11 cellular contexts compared by ENCODE assay signal in genomic region chr5:10594591-10595210, GRCh38. TPM values are rescaled to one million over a fixed set of nuclear protein-coding genes. Genes with fewer than 3 reads are reported as not detected.
DNase-seq lines count a peak whose midpoint lies in the region; ATAC-seq and TF ChIP-seq lines count a peak whose summit lies in the region.
"Had no signal": no experiment of that assay in that cellular context is flagged by ENCODE, and none has a peak within 500 bp of the region (broad histone marks: within the 10 kb centered on the region; RNA-seq: fewer than 3 reads in every experiment).

No MANE protein-coding gene starts in this region.

- H3K27ac ChIP-seq in foreskin keratinocyte, result peak overlapping the region; percentile 82
- H3K27ac ChIP-seq: VCaP had no signal

- no peaks in the 10 kb centered on the region for H3K27me3 Mint-ChIP-seq in T-helper 17 cell
- H3K27me3 Mint-ChIP-seq in stimulated activated naive B cell treated with anti-CD40 and anti-IgM and Interleukin-4, amounts not matched to agents 10 μg/mL and 1 μg/mL and 100 μg/mL, for 72 hours, result no peaks in the 10 kb centered on the region

- peak overlapping the region; percentile 72 for H3K27ac Mint-ChIP-seq in T-helper 17 cell
- H3K27ac Mint-ChIP-seq in stimulated activated naive B cell treated with anti-CD40 and anti-IgM and Interleukin-4, amounts not matched to agents 10 μg/mL and 1 μg/mL and 100 μg/mL, for 72 hours, result peak overlapping the region; percentile 81

- peaks cover 2% of the 10 kb centered on the region for H3K36me3 Mint-ChIP-seq in T-helper 17 cell (ENCODE audit: low read depth)
- peaks cover 61 to 73% of the 10 kb centered on the region in 2 donors for H3K36me3 Mint-ChIP-seq in stimulated activated naive B cell treated with anti-CD40 and anti-IgM and Interleukin-4, amounts not matched to agents 10 μg/mL and 1 μg/mL and 100 μg/mL, for 72 hours

- no peaks in the 10 kb centered on the region for H3K9me3 ChIP-seq in T-helper 17 cell (ENCODE audit: control insufficient read depth, low read length, poor library complexity, severe bottlenecking)
- H3K9me3 ChIP-seq: adrenal gland had no signal

- peaks cover 30% of the 10 kb centered on the region for H3K4me1 Mint-ChIP-seq in T-helper 17 cell
- H3K4me1 Mint-ChIP-seq in stimulated activated naive B cell treated with anti-CD40 and anti-IgM and Interleukin-4, amounts not matched to agents 10 μg/mL and 1 μg/mL and 100 μg/mL, for 72 hours, result peaks cover 68 to 88% of the 10 kb centered on the region in 2 donors

- DNase-seq in NCI-H82 (lab: John Stamatoyannopoulos, UW), result peak; percentile 30
- DNase-seq in NCI-H82 treated with DMSO at 0.1 percent for 48 hours (lab: John Stamatoyannopoulos, UW; ENCODE audit: unreplicated experiment), result no peak
- DNase-seq in T-helper 17 cell, result no peak
- DNase-seq in foreskin keratinocyte, result peak in 1 of 2 donors; percentile 41
- no peak for DNase-seq in stimulated activated naive B cell treated with anti-CD40 and anti-IgM and Interleukin-4, amounts not matched to agents 10 μg/mL and 1 μg/mL and 100 μg/mL, for 72 hours
- DNase-seq in occipital lobe (lab: John Stamatoyannopoulos, UW), result no peak
- no peak for DNase-seq in NCI-H187 (lab: John Stamatoyannopoulos, UW)
- no peak for DNase-seq in activated T-cell treated with anti-CD3 and anti-CD28 coated beads, Interleukin-2, amount 50 U/mL, for 48 hours

- no peak for TF ChIP-seq CTCF in foreskin keratinocyte (conservative IDR thresholded peaks at IDR 0.05)

- H3K4me3 Mint-ChIP-seq in T-helper 17 cell, result peak overlapping the region; percentile 72
- H3K4me3 Mint-ChIP-seq in stimulated activated naive B cell treated with anti-CD40 and anti-IgM and Interleukin-4, amounts not matched to agents 10 μg/mL and 1 μg/mL and 100 μg/mL, for 72 hours, result peak overlapping the region; percentile 40 to 44

- peaks cover 0 to 5% of the 10 kb centered on the region in 2 donors for H3K9me3 Mint-ChIP-seq in stimulated activated naive B cell treated with anti-CD40 and anti-IgM and Interleukin-4, amounts not matched to agents 10 μg/mL and 1 μg/mL and 100 μg/mL, for 72 hours

- ATAC-seq in T-helper 17 cell (no peak), foreskin keratinocyte (no peak)
- ATAC-seq in stimulated activated naive B cell treated with anti-CD40 and anti-IgM and Interleukin-4, amounts not matched to agents 10 μg/mL and 1 μg/mL and 100 μg/mL, for 72 hours (replicated peaks), result no peak

- H3K27me3 ChIP-seq in foreskin keratinocyte, result no peaks in the 10 kb centered on the region
- H3K27me3 ChIP-seq: adrenal gland, hepatocyte had no signal

- H3K4me1 ChIP-seq in foreskin keratinocyte, result peaks cover 20% of the 10 kb centered on the region
- H3K4me1 ChIP-seq: adrenal gland had no signal

RNA-seq across cellular contexts. Expression of gene ANKRD33B, which starts 30.8 kb away (rescaled TPM):
- total RNA-seq in T-helper 17 cell (10 to 100 TPM in 1 of 2 donors, 1 to 10 TPM in 1; 5.3 to 13.9 TPM), foreskin keratinocyte (1.8 and 4.3 TPM in 2 replicates), occipital lobe (4.2 TPM)
- polyA plus RNA-seq in foreskin keratinocyte, result 0.31 and 0.87 TPM in 2 replicates
